ENCODE assay signal across 30 cellular contexts in genomic region chr6:43912598-43913387, GRCh38.
A peak's percentile ranks its signal among the peaks of the same experiment; 100 is the strongest.
DNase-seq lines count a peak whose midpoint lies in the region; ATAC-seq and TF ChIP-seq lines count a peak whose summit lies in the region.
"Had no signal": no experiment of that assay in that cellular context is flagged by ENCODE, and none has a peak within 500 bp of the region (broad histone marks: within the 10 kb centered on the region; RNA-seq: fewer than 3 reads in every experiment).

No MANE protein-coding gene starts in this region.

- H3K36me3 ChIP-seq in body of pancreas (replicated peaks in 1 of 2; ENCODE audit: insufficient read depth in 1 of 2, low read depth in 2 of 2) = no peaks in the 10 kb centered on the region
- H3K36me3 ChIP-seq in liver (ENCODE audit: control insufficient read depth in 4 of 4, insufficient read depth in 3 of 4, low read depth in 1 of 4, low read length in 3 of 4) = no peaks in the 10 kb centered on the region
- H3K36me3 ChIP-seq: breast epithelium, heart right ventricle, left lung, ovary, transverse colon had no signal

- TF ChIP-seq POLR2A in body of pancreas (IDR thresholded peaks at IDR 0.05) = no peak

- no peak for DNase-seq in natural killer cell treated with Interleukin-12 subunit alpha and Interleukin-12 subunit beta and Interleukin-15 and Interleukin-18, amount 100 ng/mL, for 72 hours (ENCODE audit: low spot score)
- DNase-seq in natural killer cell = no peak
- no peak for DNase-seq in body of pancreas
- no peak for DNase-seq in iPS-NIHi7 (ENCODE audit: extremely low spot score)
- no peak for DNase-seq in coronary artery (ENCODE audit: low spot score)
- DNase-seq in GOT3 (lab: John Stamatoyannopoulos, UW) = no peak
- DNase-seq: activated CD4-positive, alpha-beta T cell treated with anti-CD3 and anti-CD28 coated beads, Interleukin-2, amount 50 U/mL, for 1 hour; activated naive CD4-positive, alpha-beta T cell treated with Interleukin-2 at 50 U/mL for 16 hours; DMS79; effector CD8-positive, alpha-beta T cell; GF-D8; heart right ventricle; HFFc6; Kasumi-1; left lung; naive B cell; NCI-H1436 treated with DMSO at 0.1 percent for 48 hours; ovary; PC-3; retina; stimulated activated CD4-positive, alpha-beta T cell treated with anti-CD3 and anti-CD28 coated beads, Interleukin-1b, Interleukin-23, amount 100 ng/mL, for 48 hours; stimulated activated CD8-positive, alpha-beta memory T cell treated with anti-CD3 and anti-CD28 coated beads, Interleukin-4, amount 100 ng/mL, for 48 hours had no signal

- no peak overlapping the region for H3K4me3 Mint-ChIP-seq in natural killer cell treated with Interleukin-12 subunit alpha and Interleukin-12 subunit beta and Interleukin-15 and Interleukin-18, amount 100 ng/mL, for 72 hours
- no peak overlapping the region for H3K4me3 Mint-ChIP-seq in natural killer cell
- H3K4me3 Mint-ChIP-seq: B cell, HFFc6, mesothelial cell of epicardium, naive B cell had no signal

- TF ChIP-seq RAD21 in liver (IDR thresholded peaks at IDR 0.05) = peak in 1 of 2 donors; percentile 35

- no peak overlapping the region for H3K27ac Mint-ChIP-seq in natural killer cell treated with Interleukin-12 subunit alpha and Interleukin-12 subunit beta and Interleukin-15 and Interleukin-18, amount 100 ng/mL, for 72 hours
- no peak overlapping the region for H3K27ac Mint-ChIP-seq in natural killer cell
- H3K27ac Mint-ChIP-seq: B cell, mesothelial cell of epicardium, naive B cell had no signal

- H3K9ac ChIP-seq in liver (ENCODE audit: low read depth in 1 of 2, low read length in 2 of 2) = peak overlapping the region; percentile 22 to 32

- peaks cover 5 to 6% of the 10 kb centered on the region in 2 donors for H3K27me3 Mint-ChIP-seq in natural killer cell treated with Interleukin-12 subunit alpha and Interleukin-12 subunit beta and Interleukin-15 and Interleukin-18, amount 100 ng/mL, for 72 hours
- H3K27me3 Mint-ChIP-seq in natural killer cell (ENCODE audit: low read depth in 2 of 2) = peaks cover 5 to 10% of the 10 kb centered on the region in 2 donors

- H3K4me1 Mint-ChIP-seq in natural killer cell treated with Interleukin-12 subunit alpha and Interleukin-12 subunit beta and Interleukin-15 and Interleukin-18, amount 100 ng/mL, for 72 hours (ENCODE audit: low read depth in 2 of 2) = no peaks in the 10 kb centered on the region
- no peaks in the 10 kb centered on the region for H3K4me1 Mint-ChIP-seq in natural killer cell
- H3K4me1 Mint-ChIP-seq: B cell, naive B cell had no signal

- H3K36me3 Mint-ChIP-seq in natural killer cell treated with Interleukin-12 subunit alpha and Interleukin-12 subunit beta and Interleukin-15 and Interleukin-18, amount 100 ng/mL, for 72 hours = no peaks in the 10 kb centered on the region
- H3K36me3 Mint-ChIP-seq in natural killer cell = no peaks in the 10 kb centered on the region
- H3K36me3 Mint-ChIP-seq: mesothelial cell of epicardium, naive B cell had no signal

- H3K4me3 ChIP-seq in body of pancreas (no peak overlapping the region), liver (ENCODE audit: low read depth in 1 of 3, low read length in 3 of 3) (no peak overlapping the region), coronary artery (no peak overlapping the region)
- H3K4me3 ChIP-seq: breast epithelium, heart right ventricle, left lung, ovary, smooth muscle cell, transverse colon had no signal

- intact Hi-C loops in natural killer cell (cut with micrococcal nuclease) (no loop called here), body of pancreas (cut with DNase I) (no loop called here)

- H3K4me1 ChIP-seq in body of pancreas = peaks cover 66% of the 10 kb centered on the region
- H3K4me1 ChIP-seq in liver (ENCODE audit: control insufficient read depth in 4 of 4, insufficient read depth in 4 of 4, low read length in 3 of 4) = peaks cover 31 to 89% (median 81%) of the 10 kb centered on the region in 4 donors
- H3K4me1 ChIP-seq: breast epithelium had no signal

- WGBS in body of pancreas, 2 donors = 61 to 67% methylated on average over 5 to 14 of the region's 14 CpGs
- 37% methylated on average over 14 of the region's 14 CpGs for WGBS in liver

- H3K27me3 ChIP-seq in body of pancreas (no peaks in the 10 kb centered on the region), liver (ENCODE audit: control insufficient read depth in 4 of 4, insufficient read depth in 4 of 4, low read length in 3 of 4) (no peaks in the 10 kb centered on the region)
- H3K27me3 ChIP-seq: breast epithelium, left lung, ovary, transverse colon had no signal

- no peaks in the 10 kb centered on the region for H3K9me3 Mint-ChIP-seq in natural killer cell treated with Interleukin-12 subunit alpha and Interleukin-12 subunit beta and Interleukin-15 and Interleukin-18, amount 100 ng/mL, for 72 hours
- H3K9me3 Mint-ChIP-seq in natural killer cell = no peaks in the 10 kb centered on the region
- H3K9me3 Mint-ChIP-seq: HFFc6, mesothelial cell of epicardium, naive B cell had no signal

- no peak for TF ChIP-seq CTCF in natural killer cell (IDR thresholded peaks at IDR 0.05)
- TF ChIP-seq CTCF in body of pancreas (IDR thresholded peaks at IDR 0.05) = no peak
- peak; percentile 19 for TF ChIP-seq CTCF in liver (IDR thresholded peaks at IDR 0.05; ENCODE audit: low read depth, low read length, missing input control)
- no peak for TF ChIP-seq CTCF in coronary artery (IDR thresholded peaks at IDR 0.05)

- H3K27ac ChIP-seq in body of pancreas (peak overlapping the region; percentile 52 to 62 (median 60)), liver (ENCODE audit: low read depth in 1 of 2, low read length in 2 of 2) (peak overlapping the region; percentile 85 to 92), coronary artery (no peak overlapping the region)
- H3K27ac ChIP-seq: breast epithelium, heart right ventricle, HL-60, left lung, ovary, transverse colon had no signal

- peak; percentile 41 for ATAC-seq in natural killer cell treated with Interleukin-12 subunit alpha and Interleukin-12 subunit beta and Interleukin-15 and Interleukin-18, amount 100 ng/mL, for 72 hours
- ATAC-seq in natural killer cell (no peak), body of pancreas (no peak), HG02798 (IDR thresholded peaks at IDR 0.05; ENCODE audit: poor library complexity, unreplicated experiment) (no peak)
- ATAC-seq: PC-3 had no signal

- H3K9me3 ChIP-seq in body of pancreas (no peaks in the 10 kb centered on the region), liver (ENCODE audit: control insufficient read depth in 4 of 4, low read length in 3 of 4) (no peaks in the 10 kb centered on the region)
- H3K9me3 ChIP-seq: breast epithelium, heart right ventricle, left lung, ovary, transverse colon had no signal

TF ChIP-seq in liver, 16 proteins besides CTCF, POLR2A, EP300 and RAD21 (continues in another document):
- peak; percentile 35 for TF ChIP-seq ZBTB33 (IDR thresholded peaks at IDR 0.05)
- TF ChIP-seq RXRA (IDR thresholded peaks at IDR 0.05) = peak; percentile 91 to 92
- TF ChIP-seq TAF1 (conservative IDR thresholded peaks at IDR 0.05) = no peak
- TF ChIP-seq, protein P1, sequence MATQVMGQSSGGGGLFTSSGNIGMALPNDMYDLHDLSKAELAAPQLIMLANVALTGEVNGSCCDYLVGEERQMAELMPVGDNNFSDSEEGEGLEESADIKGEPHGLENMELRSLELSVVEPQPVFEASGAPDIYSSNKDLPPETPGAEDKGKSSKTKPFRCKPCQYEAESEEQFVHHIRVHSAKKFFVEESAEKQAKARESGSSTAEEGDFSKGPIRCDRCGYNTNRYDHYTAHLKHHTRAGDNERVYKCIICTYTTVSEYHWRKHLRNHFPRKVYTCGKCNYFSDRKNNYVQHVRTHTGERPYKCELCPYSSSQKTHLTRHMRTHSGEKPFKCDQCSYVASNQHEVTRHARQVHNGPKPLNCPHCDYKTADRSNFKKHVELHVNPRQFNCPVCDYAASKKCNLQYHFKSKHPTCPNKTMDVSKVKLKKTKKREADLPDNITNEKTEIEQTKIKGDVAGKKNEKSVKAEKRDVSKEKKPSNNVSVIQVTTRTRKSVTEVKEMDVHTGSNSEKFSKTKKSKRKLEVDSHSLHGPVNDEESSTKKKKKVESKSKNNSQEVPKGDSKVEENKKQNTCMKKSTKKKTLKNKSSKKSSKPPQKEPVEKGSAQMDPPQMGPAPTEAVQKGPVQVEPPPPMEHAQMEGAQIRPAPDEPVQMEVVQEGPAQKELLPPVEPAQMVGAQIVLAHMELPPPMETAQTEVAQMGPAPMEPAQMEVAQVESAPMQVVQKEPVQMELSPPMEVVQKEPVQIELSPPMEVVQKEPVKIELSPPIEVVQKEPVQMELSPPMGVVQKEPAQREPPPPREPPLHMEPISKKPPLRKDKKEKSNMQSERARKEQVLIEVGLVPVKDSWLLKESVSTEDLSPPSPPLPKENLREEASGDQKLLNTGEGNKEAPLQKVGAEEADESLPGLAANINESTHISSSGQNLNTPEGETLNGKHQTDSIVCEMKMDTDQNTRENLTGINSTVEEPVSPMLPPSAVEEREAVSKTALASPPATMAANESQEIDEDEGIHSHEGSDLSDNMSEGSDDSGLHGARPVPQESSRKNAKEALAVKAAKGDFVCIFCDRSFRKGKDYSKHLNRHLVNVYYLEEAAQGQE (IDR thresholded peaks at IDR 0.05) = peak; percentile 38
- peak; percentile 60 for TF ChIP-seq YY1 (IDR thresholded peaks at IDR 0.05)
- TF ChIP-seq FOXA2 (IDR thresholded peaks at IDR 0.05) = peak; percentile 4
- TF ChIP-seq EGR1 (IDR thresholded peaks at IDR 0.05; ENCODE audit: low read depth in 2 of 2) = peak in 1 of 2 donors; percentile 23
- no peak for TF ChIP-seq GABPA (IDR thresholded peaks at IDR 0.05 in 1 of 2, conservative IDR thresholded peaks at IDR 0.05 in 1 of 2)
- TF ChIP-seq HNF4G (IDR thresholded peaks at IDR 0.05) = peak; percentile 86
- no peak for TF ChIP-seq FOXA1 (IDR thresholded peaks at IDR 0.05)
- peak; percentile 97 for TF ChIP-seq SP1 (IDR thresholded peaks at IDR 0.05)
- TF ChIP-seq NR2F2 (IDR thresholded peaks at IDR 0.05) = peak; percentile 66
- peak; percentile 61 to 77 for TF ChIP-seq JUND (IDR thresholded peaks at IDR 0.05)
- peak; percentile 88 to 95 for TF ChIP-seq HNF4A (conservative IDR thresholded peaks at IDR 0.05)

Comparison
In these comparisons a context has a peak if more than half of its experiments do, and no peak if none do; other contexts are left out.
1. ATAC-seq: peak in natural killer cell treated with Interleukin-12 subunit alpha and Interleukin-12 subunit beta and Interleukin-15 and Interleukin-18, amount 100 ng/mL, for 72 hours (2 of 2); none in natural killer cell (0 of 3), body of pancreas (single experiment) and HG02798 (single experiment).
2. H3K27ac ChIP-seq: peak in body of pancreas (4 of 4) and liver (2 of 2); none in coronary artery (0 of 2).